ENCODE assay signal across 16 cellular contexts in genomic region chr15:68980786-68981185, GRCh38. TPM values are rescaled to one million over a fixed set of nuclear protein-coding genes. Genes with fewer than 3 reads are reported as not detected.
DNase-seq lines count a peak whose midpoint lies in the region; ATAC-seq and TF ChIP-seq lines count a peak whose summit lies in the region.
"Had no signal": no experiment of that assay in that cellular context is flagged by ENCODE, and none has a peak within 500 bp of the region (broad histone marks: within the 10 kb centered on the region; RNA-seq: fewer than 3 reads in every experiment).

No MANE protein-coding gene starts in this region.

- no peak for TF ChIP-seq CTCF in fibroblast of mammary gland (conservative IDR thresholded peaks at IDR 0.05; ENCODE audit: control insufficient read depth, insufficient read depth, low read depth, low read length)
- TF ChIP-seq CTCF in PC-3 (conservative IDR thresholded peaks at IDR 0.05; ENCODE audit: low read depth, low read length) = no peak

- POLR2A ChIA-PET in PC-3 (lab: Charles Lee; ENCODE audit: unreplicated experiment) = no interaction called here

- peak; percentile 27 for DNase-seq in DMS 273 (lab: John Stamatoyannopoulos, UW; ENCODE audit: unreplicated experiment)
- no peak for DNase-seq in DMS 273 treated with DMSO at 0.1 percent for 48 hours (lab: John Stamatoyannopoulos, UW)
- DNase-seq in HT1080 (ENCODE audit: low read depth) = peak; percentile 27
- DNase-seq in SK-MEL-5 (ENCODE audit: low read depth, low spot score) = peak; percentile 39
- peak; percentile 24 for DNase-seq in fibroblast of mammary gland (ENCODE audit: low read depth)
- no peak for DNase-seq in PC-3
- DNase-seq in Karpas-422 = no peak
- no peak for DNase-seq in AG08395 (ENCODE audit: low spot score)
- DNase-seq: CD4-positive, CD25-positive, alpha-beta regulatory T cell; DND-41; GF-D8 had no signal

- no peaks in the 10 kb centered on the region for H3K4me1 ChIP-seq in PC-3 (ENCODE audit: insufficient read depth, low read length)
- H3K4me1 ChIP-seq in Karpas-422 (ENCODE audit: low read length) = no peaks in the 10 kb centered on the region

- no peaks in the 10 kb centered on the region for H3K9me2 ChIP-seq in PC-3 (replicated peaks; ENCODE audit: low read length)
- H3K9me2 ChIP-seq in Karpas-422 (replicated peaks; ENCODE audit: insufficient read depth, low read length) = no peaks in the 10 kb centered on the region

- no peak overlapping the region for H3K27ac ChIP-seq in PC-3 (ENCODE audit: low read length)
- H3K27ac ChIP-seq in Karpas-422 (ENCODE audit: low read length) = no peak overlapping the region
- H3K27ac ChIP-seq: 22Rv1; BLaER1 treated with 17β-estradiol and CSF1 and Interleukin-3, amounts not matched to agents 10 nM and 100 nM; HL-60 had no signal

- H3K27me3 ChIP-seq in PC-3 (ENCODE audit: low read length) = no peaks in the 10 kb centered on the region
- H3K27me3 ChIP-seq in Karpas-422 (ENCODE audit: low read length) = no peaks in the 10 kb centered on the region
- H3K27me3 ChIP-seq: BLaER1 treated with 17β-estradiol and CSF1 and Interleukin-3, amounts not matched to agents 10 nM and 100 nM had no signal

- in situ Hi-C loops in SK-MEL-5 (cut with HindIII; ENCODE audit: low pct_unique_long_range_greater_than_20kb, low sequenced_read_pairs) = no loop called here

- H3F3A ChIP-seq in PC-3 (ENCODE audit: low read length, unreplicated experiment) = no peaks in the 10 kb centered on the region

- H4K20me1 ChIP-seq in PC-3 (ENCODE audit: low read length) (no peaks in the 10 kb centered on the region), Karpas-422 (ENCODE audit: insufficient read depth, low read depth, low read length) (no peaks in the 10 kb centered on the region)
- H4K20me1 ChIP-seq: BLaER1 treated with 17β-estradiol and CSF1 and Interleukin-3, amounts not matched to agents 10 nM and 100 nM had no signal

- BruUV-seq in PC-3 (replicated peaks; lab: Mats Ljungman, UMichigan) = no TSS peak

- no peaks in the 10 kb centered on the region for H3K36me3 ChIP-seq in PC-3 (ENCODE audit: low read depth, low read length)
- H3K36me3 ChIP-seq in Karpas-422 (ENCODE audit: insufficient read depth, low read length) = no peaks in the 10 kb centered on the region
- H3K36me3 ChIP-seq: BLaER1 treated with 17β-estradiol and CSF1 and Interleukin-3, amounts not matched to agents 10 nM and 100 nM had no signal

- no peak for ATAC-seq in PC-3
- ATAC-seq: HCT116 had no signal

- no peaks in the 10 kb centered on the region for H3K9me3 ChIP-seq in PC-3 (ENCODE audit: low read length)
- no peaks in the 10 kb centered on the region for H3K9me3 ChIP-seq in Karpas-422 (ENCODE audit: low read length)

- CTCF ChIA-PET in PC-3 (lab: Charles Lee) = no interaction called here

- intact Hi-C loops in PC-3 (cut with micrococcal nuclease) = no loop called here

- H3K79me2 ChIP-seq in PC-3 (ENCODE audit: low read length) = no peaks in the 10 kb centered on the region
- H3K79me2 ChIP-seq in Karpas-422 (ENCODE audit: low read length) = no peaks in the 10 kb centered on the region

- H2AFZ ChIP-seq in PC-3 (ENCODE audit: low read length) (no peak overlapping the region), Karpas-422 (ENCODE audit: low read length) (no peak overlapping the region)

- H3K9ac ChIP-seq in PC-3 (ENCODE audit: low read length) (no peak overlapping the region), Karpas-422 (ENCODE audit: low read length) (no peak overlapping the region)
- H3K9ac ChIP-seq: BLaER1 treated with 17β-estradiol and CSF1 and Interleukin-3, amounts not matched to agents 10 nM and 100 nM had no signal

- no peak overlapping the region for H3K4me2 ChIP-seq in PC-3 (ENCODE audit: low read length)
- H3K4me2 ChIP-seq in Karpas-422 (ENCODE audit: low read depth, low read length, poor library complexity, severe bottlenecking) = no peak overlapping the region
- H3K4me2 ChIP-seq: BLaER1 treated with 17β-estradiol and CSF1 and Interleukin-3, amounts not matched to agents 10 nM and 100 nM had no signal

- no peak overlapping the region for H3K4me3 ChIP-seq in fibroblast of mammary gland (ENCODE audit: control insufficient read depth, low read depth, low read length)
- no peak overlapping the region for H3K4me3 ChIP-seq in PC-3 (ENCODE audit: low read length)
- H3K4me3 ChIP-seq in Karpas-422 (ENCODE audit: low read length) = no peak overlapping the region
- H3K4me3 ChIP-seq: BLaER1 treated with 17β-estradiol and CSF1 and Interleukin-3, amounts not matched to agents 10 nM and 100 nM had no signal

RNA-seq across cellular contexts. Expression of gene NOX5, which starts 33.7 kb away (rescaled TPM):
- total RNA-seq in HT1080 (2014; rRNA removed; shearing (Covaris generic)) = 0.03 and 1.1 TPM in 2 replicates
- polyA plus RNA-seq in HT1080 (2015; cell fraction: cytosol; rRNA removed) = 0.02 and 0.08 TPM in 2 replicates
- not detected in 2 replicates for polyA plus RNA-seq in HT1080 (2015; cell fraction: nucleus; rRNA removed)
- 4.0 TPM in 2 replicates for total RNA-seq in SK-MEL-5 (2014; rRNA removed; shearing (Covaris generic))
- polyA plus RNA-seq in SK-MEL-5 (2015; cell fraction: cytosol; rRNA removed) = 2.7 and 4.0 TPM in 2 replicates
- polyA plus RNA-seq in SK-MEL-5 (2015; cell fraction: nucleus; rRNA removed) = 13.5 and 21.5 TPM in 2 replicates
- 237 and 339 TPM in 2 replicates for total RNA-seq in PC-3 (2014; rRNA removed)
- not detected in 2 replicates for total RNA-seq in Karpas-422 (2014; rRNA removed; shearing (Covaris generic); ENCODE audit: low replicate concordance)
- total RNA-seq: CD4-positive, CD25-positive, alpha-beta regulatory T cell; H4 had no signal
- polyA plus RNA-seq: CD4-positive, CD25-positive, alpha-beta regulatory T cell had no signal

RNA-seq across cellular contexts. Expression of gene SPESP1, which starts 50.5 kb away (rescaled TPM):
- not detected in 2 replicates for total RNA-seq in HT1080 (2014; rRNA removed; shearing (Covaris generic))
- not detected in 2 replicates for polyA plus RNA-seq in HT1080 (2015; cell fraction: cytosol; rRNA removed)
- not detected in 2 replicates for polyA plus RNA-seq in HT1080 (2015; cell fraction: nucleus; rRNA removed)
- total RNA-seq in SK-MEL-5 (2014; rRNA removed; shearing (Covaris generic)) = 148 and 159 TPM in 2 replicates
- 60.5 and 65.6 TPM in 2 replicates for polyA plus RNA-seq in SK-MEL-5 (2015; cell fraction: cytosol; rRNA removed)
- polyA plus RNA-seq in SK-MEL-5 (2015; cell fraction: nucleus; rRNA removed) = 9.8 and 28.6 TPM in 2 replicates
- not detected in 2 replicates for total RNA-seq in PC-3 (2014; rRNA removed)
- not detected in 2 replicates for total RNA-seq in Karpas-422 (2014; rRNA removed; shearing (Covaris generic); ENCODE audit: low replicate concordance)
- total RNA-seq: CD4-positive, CD25-positive, alpha-beta regulatory T cell; H4 had no signal

Comparison
In these comparisons a context has a peak if more than half of its experiments do, and no peak if none do; other contexts are left out.
1. DNase-seq: peak in DMS 273 (single experiment), HT1080 (single experiment), SK-MEL-5 (single experiment) and fibroblast of mammary gland (single experiment); none in DMS 273 treated with DMSO at 0.1 percent for 48 hours (single experiment), PC-3 (single experiment), Karpas-422 (single experiment) and AG08395 (single experiment).
2. RNA of gene NOX5, which starts 33.7 kb away (total RNA-seq): 237 to 339 TPM in PC-3; 4.0 TPM in SK-MEL-5, 0.03 to 1.1 TPM in HT1080 and not detected in Karpas-422; every median in the first group is over 10 times any median in the second.
3. RNA of gene SPESP1, which starts 50.5 kb away (total RNA-seq): 148 to 159 TPM in SK-MEL-5; not detected in HT1080, not detected in PC-3 and not detected in Karpas-422; every median in the first group is over 100 times any median in the second.